ENCODE assay signal across 28 cellular contexts in the genomic region with DNA sequence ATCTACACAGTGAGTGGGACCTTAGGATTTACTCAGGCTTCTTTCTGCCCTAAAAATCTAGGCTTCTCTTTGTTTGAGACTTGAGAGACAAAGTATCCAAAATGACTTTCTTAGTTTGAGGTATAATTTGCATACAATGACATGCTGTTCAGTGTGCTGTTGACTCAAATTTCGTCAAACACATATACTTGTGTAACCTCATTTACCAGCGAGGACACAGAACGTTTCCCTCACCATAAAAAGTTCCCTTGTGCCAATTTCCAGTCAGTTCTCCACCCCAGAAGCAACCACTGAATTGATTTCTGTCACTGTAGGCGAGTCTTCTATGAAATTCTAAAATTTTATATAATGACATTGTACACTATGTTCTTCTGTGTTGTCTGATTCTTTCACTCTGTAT.
"Had no signal": no experiment of that assay in that cellular context is flagged by ENCODE, and none has a peak within 500 bp of the region (broad histone marks: within the 10 kb centered on the region; RNA-seq: fewer than 3 reads in every experiment).

No MANE protein-coding gene starts in this region.

- H3K4me3 Mint-ChIP-seq: activated B cell treated with CpG ODN at 0.5 μM for 24 hours; activated CD4-positive, alpha-beta T cell treated with anti-CD3 and anti-CD28 coated beads, Interleukin-2, amount 10 ng/mL, durations not matched to agents 7 days and 5 days; activated CD8-positive, alpha-beta memory T cell treated with anti-CD3 and anti-CD28 coated beads, Interleukin-2, amount 10 ng/mL, durations not matched to agents 7 days and 5 days; activated CD8-positive, alpha-beta T cell treated with anti-CD3 and anti-CD28 coated beads, Interleukin-2, amount 10 ng/mL, durations not matched to agents 7 days and 5 days; activated naive CD8-positive, alpha-beta T cell; activated T-cell treated with anti-CD3 and anti-CD28 coated beads, Interleukin-2, amount 50 U/mL, for 24 hours; central memory CD8-positive, alpha-beta T cell; dendritic cell treated with granulocyte-macrophage colony-stimulating factor and Interleukin-4, amounts not matched to agents 40 ng/mL and 50 ng/mL, for 4 days; endodermal cell; T-helper 17 cell; T-helper 2 cell treated with Interferon-gamma antibody and Interleukin-4, amounts not matched to agents 5 μg/mL and 100 μg/mL, for 36 hours had no signal

- H3K4me1 Mint-ChIP-seq: activated B cell treated with CpG ODN at 0.5 μM for 24 hours; central memory CD8-positive, alpha-beta T cell; T-helper 17 cell had no signal

- H3K36me3 Mint-ChIP-seq: activated naive CD8-positive, alpha-beta T cell had no signal

- DNase-seq: activated B cell treated with CpG ODN at 0.5 μM for 24 hours; activated CD4-positive, alpha-beta T cell treated with anti-CD3 and anti-CD28 coated beads, Interleukin-2, amount 10 ng/mL, durations not matched to agents 7 days and 5 days; activated CD4-positive, alpha-beta T cell treated with anti-CD3 and anti-CD28 coated beads, Interleukin-2, amount 50 U/mL, for 4 hours; activated CD8-positive, alpha-beta memory T cell treated with anti-CD3 and anti-CD28 coated beads, Interleukin-2, amount 10 ng/mL, durations not matched to agents 7 days and 5 days; activated CD8-positive, alpha-beta memory T cell treated with anti-CD3 and anti-CD28 coated beads, Interleukin-2, amount 50 U/mL, for 4 hours; activated CD8-positive, alpha-beta T cell treated with anti-CD3 and anti-CD28 coated beads, Interleukin-2, amount 10 ng/mL, durations not matched to agents 7 days and 5 days; activated effector memory CD4-positive, alpha-beta T cell treated with anti-CD3 and anti-CD28 coated beads, Interleukin-2, amount 50 U/mL, for 16 hours; activated naive CD4-positive, alpha-beta T cell treated with anti-CD3 and anti-CD28 coated beads, Interleukin-2, amount 50 U/mL, for 16 hours; activated T-cell treated with anti-CD3 and anti-CD28 coated beads, Interleukin-2, amount 50 U/mL, for 24 hours; amniotic stem cell; anterior cingulate cortex; brain microvascular endothelial cell; dorsolateral prefrontal cortex; effector memory CD4-positive, alpha-beta T cell; endodermal cell; foreskin keratinocyte; gastrocnemius medialis; glutamatergic neuron; heart left ventricle; T-helper 17 cell; T1000; WERI-Rb-1 had no signal

- H3K27me3 Mint-ChIP-seq: dendritic cell treated with granulocyte-macrophage colony-stimulating factor and Interleukin-4, amounts not matched to agents 40 ng/mL and 50 ng/mL, for 4 days; T-helper 17 cell had no signal

- H3K27ac Mint-ChIP-seq: activated B cell treated with CpG ODN at 0.5 μM for 24 hours; activated CD4-positive, alpha-beta T cell treated with anti-CD3 and anti-CD28 coated beads, Interleukin-2, amount 10 ng/mL, durations not matched to agents 7 days and 5 days; activated CD8-positive, alpha-beta memory T cell treated with anti-CD3 and anti-CD28 coated beads, Interleukin-2, amount 10 ng/mL, durations not matched to agents 7 days and 5 days; activated CD8-positive, alpha-beta T cell treated with anti-CD3 and anti-CD28 coated beads, Interleukin-2, amount 10 ng/mL, durations not matched to agents 7 days and 5 days; activated naive CD8-positive, alpha-beta T cell; activated T-cell treated with anti-CD3 and anti-CD28 coated beads, Interleukin-2, amount 50 U/mL, for 24 hours; activated T-helper 2 cell treated with anti-CD3 and anti-CD28 coated beads, Interferon-gamma antibody, Interleukin-2, Interleukin-4, amounts not matched to agents 10 μg/mL and 5 μg/mL and 100 μg/mL, durations not matched to agents 14 hours and 24 hours and 36 hours; dendritic cell treated with granulocyte-macrophage colony-stimulating factor and Interleukin-4, amounts not matched to agents 40 ng/mL and 50 ng/mL, for 4 days; endodermal cell; T-helper 17 cell; T-helper 2 cell treated with Interferon-gamma antibody and Interleukin-4, amounts not matched to agents 5 μg/mL and 100 μg/mL, for 36 hours had no signal

- ATAC-seq: activated CD8-positive, alpha-beta memory T cell treated with anti-CD3 and anti-CD28 coated beads, Interleukin-2, amount 10 ng/mL, durations not matched to agents 7 days and 5 days; activated CD8-positive, alpha-beta T cell treated with anti-CD3 and anti-CD28 coated beads, Interleukin-2, amount 10 ng/mL, durations not matched to agents 7 days and 5 days; esophagus mucosa; foreskin keratinocyte; gastrocnemius medialis; heart left ventricle; T-helper 17 cell had no signal
